In the genomic region with DNA sequence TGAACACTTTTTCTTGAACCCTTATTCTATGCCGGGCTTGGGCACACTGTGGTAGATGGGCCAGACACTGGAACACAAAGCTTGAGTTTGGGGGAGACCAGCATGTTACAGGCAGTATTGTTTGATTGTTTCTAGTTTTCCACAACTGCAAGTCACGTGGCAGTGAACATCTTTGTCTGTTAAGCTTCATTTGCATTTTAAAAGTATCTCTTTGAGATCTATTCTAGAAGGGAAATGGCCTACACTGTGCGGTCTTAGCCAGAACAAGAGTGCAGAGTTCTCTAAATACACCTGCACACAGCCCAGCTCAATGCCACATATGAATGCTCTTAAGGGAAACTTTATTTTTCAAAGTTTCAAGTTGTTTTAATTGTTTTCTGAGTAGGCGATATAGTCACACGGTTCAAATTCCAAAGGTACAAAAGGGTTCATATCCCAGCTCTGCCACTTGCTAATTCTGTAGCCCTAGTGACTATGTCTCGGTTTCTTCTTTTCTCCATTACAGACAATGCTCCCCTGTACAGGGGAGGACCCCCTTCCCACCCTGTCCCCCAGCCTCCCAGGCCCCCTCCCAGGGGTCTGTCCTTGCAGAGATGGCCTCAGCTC, we compare ENCODE assay signal across 10 cellular contexts. TPM values are rescaled to one million over a fixed set of nuclear protein-coding genes. Genes with fewer than 3 reads are reported as not detected.
DNase-seq lines count a peak whose midpoint lies in the region; ATAC-seq and TF ChIP-seq lines count a peak whose summit lies in the region.
"Had no signal": no experiment of that assay in that cellular context is flagged by ENCODE, and none has a peak within 500 bp of the region (broad histone marks: within the 10 kb centered on the region; RNA-seq: fewer than 3 reads in every experiment).

No MANE protein-coding gene starts in this region.

- no peak overlapping the region for H3K4ac ChIP-seq in mesenchymal stem cell (ENCODE audit: low read depth in 1 of 2, low read length in 2 of 2)

- H3K9ac ChIP-seq in mesenchymal stem cell (ENCODE audit: low read length) = no peak overlapping the region

- 97% methylated on average over 4 of the region's 6 CpGs for WGBS in mesenchymal stem cell

- H2BK5ac ChIP-seq in mesenchymal stem cell (ENCODE audit: low read depth, low read length, poor library complexity, severe bottlenecking) = no peak overlapping the region

- H3K9me3 ChIP-seq in mesenchymal stem cell (ENCODE audit: control insufficient read depth, low read length) = no peaks in the 10 kb centered on the region

- no peak overlapping the region for H3K4me2 ChIP-seq in mesenchymal stem cell (ENCODE audit: low read length, poor library complexity, severe bottlenecking)

- ATAC-seq in GM21367 (IDR thresholded peaks at IDR 0.05; ENCODE audit: unreplicated experiment) (peak; percentile 81), HG03159 (IDR thresholded peaks at IDR 0.05; ENCODE audit: unreplicated experiment) (peak; percentile 83)

- H3K18ac ChIP-seq in mesenchymal stem cell (ENCODE audit: low read depth in 1 of 2, low read length in 2 of 2) = peak overlapping the region in 1 of 2 experiments; percentile 75

- no peak overlapping the region for H2BK15ac ChIP-seq in mesenchymal stem cell (ENCODE audit: low read depth, poor library complexity, severe bottlenecking)

- no peaks in the 10 kb centered on the region for H3K27me3 ChIP-seq in mesenchymal stem cell (ENCODE audit: control insufficient read depth in 1 of 2, insufficient read depth in 1 of 2, low read length in 2 of 2)

- H3K23ac ChIP-seq in mesenchymal stem cell (ENCODE audit: low read length in 2 of 2) = no peak overlapping the region

- H3K36me3 ChIP-seq in mesenchymal stem cell (ENCODE audit: control insufficient read depth in 1 of 2, insufficient read depth in 2 of 2, low read depth in 1 of 2, low read length in 2 of 2) = peaks cover 3% of the 10 kb centered on the region in 2 experiments

- peak overlapping the region in 1 of 2 experiments; percentile 73 for H3K14ac ChIP-seq in mesenchymal stem cell (ENCODE audit: low read length in 2 of 2)

- in situ Hi-C loops in GM13976 (cut with MboI; ENCODE audit: low sequenced_read_pairs, unreplicated experiment) = no loop called here

- H4K8ac ChIP-seq in mesenchymal stem cell (ENCODE audit: low read length) = no peak overlapping the region

- H3K27ac ChIP-seq in mesenchymal stem cell (ENCODE audit: low read length, poor library complexity, severe bottlenecking) = no peak overlapping the region

- H2AK5ac ChIP-seq in mesenchymal stem cell (ENCODE audit: low read length, severe bottlenecking) = peak overlapping the region; percentile 20

- peaks cover 30% of the 10 kb centered on the region for H3K79me1 ChIP-seq in mesenchymal stem cell (replicated peaks; ENCODE audit: low read length, poor library complexity, severe bottlenecking)

- H2BK12ac ChIP-seq in mesenchymal stem cell (ENCODE audit: low read length in 2 of 2) = no peak overlapping the region

- no peak overlapping the region for H4K91ac ChIP-seq in mesenchymal stem cell (ENCODE audit: low read length)

- peak; percentile 61 for DNase-seq in GM13976 (ENCODE audit: low spot score)
- DNase-seq in mesenchymal stem cell = no peak
- no peak for DNase-seq in DMS53 treated with DMSO at 0.1 percent for 48 hours (lab: John Stamatoyannopoulos, UW; ENCODE audit: unreplicated experiment)
- no peak for DNase-seq in stimulated activated naive CD4-positive, alpha-beta T cell treated with Interleukin-2 at 50 U/mL for 16 hours (lab: John Stamatoyannopoulos, UW)
- DNase-seq in effector CD8-positive, alpha-beta T cell (lab: John Stamatoyannopoulos, UW) = no peak
- no peak for DNase-seq in NCI-H1436 treated with DMSO at 0.1 percent for 48 hours (lab: John Stamatoyannopoulos, UW)
- DNase-seq: activated CD4-positive, alpha-beta T cell treated with anti-CD3 and anti-CD28 coated beads, Interleukin-2, amount 50 U/mL, for 1 hour; caudate nucleus had no signal

- peaks cover 16% of the 10 kb centered on the region for H3K4me1 ChIP-seq in mesenchymal stem cell (ENCODE audit: control insufficient read depth, insufficient read depth, low read depth, low read length)

- H3K4me3 ChIP-seq in mesenchymal stem cell (ENCODE audit: insufficient read depth in 1 of 2, low read depth in 1 of 2, low read length in 2 of 2) = no peak overlapping the region

- peak overlapping the region; percentile 83 for H2BK120ac ChIP-seq in mesenchymal stem cell (ENCODE audit: low read depth, low read length)

- TF ChIP-seq CTCF in GM13976 (IDR thresholded peaks at IDR 0.05; ENCODE audit: borderline replicate concordance, control extremely low read depth, extremely low read depth, insufficient read depth, missing control alignments) = no peak

- H2AFZ ChIP-seq in mesenchymal stem cell (ENCODE audit: low read depth, low read length) = no peak overlapping the region

RNA-seq across cellular contexts. Expression of a gene that starts 24.9 kb away (rescaled TPM):
- 19.4 TPM for polyA plus RNA-seq in mesenchymal stem cell (2013, experiment 1 of 2)
- 19.3 TPM for polyA plus RNA-seq in mesenchymal stem cell (2013, experiment 2 of 2)
